Comparison of ENCODE assay signal across 1 cellular context in the genomic region with DNA sequence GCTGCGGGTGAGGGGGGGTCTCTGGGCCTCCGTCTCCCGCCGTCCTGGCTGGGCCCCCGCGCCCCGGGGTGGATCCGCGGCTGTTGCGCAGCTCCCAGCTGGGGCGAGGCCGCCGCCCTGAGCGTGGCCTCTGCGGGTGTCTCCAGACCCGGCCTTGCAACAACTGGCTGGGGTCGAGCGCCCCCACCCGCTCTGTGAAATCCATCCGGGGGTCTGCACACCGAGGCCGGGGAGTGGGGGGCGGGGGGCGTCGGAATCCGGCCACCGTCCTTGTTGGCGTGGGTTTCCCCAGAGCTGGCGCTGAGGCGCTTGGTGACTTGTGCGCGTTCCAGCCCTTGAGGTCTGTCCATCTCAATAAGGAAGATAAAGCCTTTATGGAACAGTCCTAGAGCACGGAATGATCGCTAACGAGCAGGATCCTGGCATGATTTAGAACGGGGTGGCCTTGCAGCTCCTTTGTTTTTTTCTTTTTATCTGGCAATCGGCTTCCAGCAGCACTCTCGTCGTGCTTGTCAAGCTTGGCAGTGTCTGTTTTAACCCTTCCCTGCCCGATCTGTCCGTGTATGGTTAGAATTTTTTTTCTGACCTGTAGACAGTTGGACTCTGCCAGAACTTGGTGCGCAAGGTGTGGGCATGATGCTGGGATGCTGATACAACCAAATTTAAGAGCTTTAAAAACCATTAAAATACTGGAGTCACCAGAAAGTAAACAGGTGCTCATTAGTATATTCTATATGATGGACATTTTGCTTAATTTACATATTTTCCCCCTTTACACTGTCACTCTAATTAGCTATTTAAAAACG.
TF ChIP-seq lines count a peak whose summit lies in the region.

No MANE protein-coding gene starts in this region.

TF ChIP-seq in HepG2, 621 proteins besides CTCF, POLR2A, EP300 and RAD21 (continued from another document and continues in another):
- TF ChIP-seq, protein P1, sequence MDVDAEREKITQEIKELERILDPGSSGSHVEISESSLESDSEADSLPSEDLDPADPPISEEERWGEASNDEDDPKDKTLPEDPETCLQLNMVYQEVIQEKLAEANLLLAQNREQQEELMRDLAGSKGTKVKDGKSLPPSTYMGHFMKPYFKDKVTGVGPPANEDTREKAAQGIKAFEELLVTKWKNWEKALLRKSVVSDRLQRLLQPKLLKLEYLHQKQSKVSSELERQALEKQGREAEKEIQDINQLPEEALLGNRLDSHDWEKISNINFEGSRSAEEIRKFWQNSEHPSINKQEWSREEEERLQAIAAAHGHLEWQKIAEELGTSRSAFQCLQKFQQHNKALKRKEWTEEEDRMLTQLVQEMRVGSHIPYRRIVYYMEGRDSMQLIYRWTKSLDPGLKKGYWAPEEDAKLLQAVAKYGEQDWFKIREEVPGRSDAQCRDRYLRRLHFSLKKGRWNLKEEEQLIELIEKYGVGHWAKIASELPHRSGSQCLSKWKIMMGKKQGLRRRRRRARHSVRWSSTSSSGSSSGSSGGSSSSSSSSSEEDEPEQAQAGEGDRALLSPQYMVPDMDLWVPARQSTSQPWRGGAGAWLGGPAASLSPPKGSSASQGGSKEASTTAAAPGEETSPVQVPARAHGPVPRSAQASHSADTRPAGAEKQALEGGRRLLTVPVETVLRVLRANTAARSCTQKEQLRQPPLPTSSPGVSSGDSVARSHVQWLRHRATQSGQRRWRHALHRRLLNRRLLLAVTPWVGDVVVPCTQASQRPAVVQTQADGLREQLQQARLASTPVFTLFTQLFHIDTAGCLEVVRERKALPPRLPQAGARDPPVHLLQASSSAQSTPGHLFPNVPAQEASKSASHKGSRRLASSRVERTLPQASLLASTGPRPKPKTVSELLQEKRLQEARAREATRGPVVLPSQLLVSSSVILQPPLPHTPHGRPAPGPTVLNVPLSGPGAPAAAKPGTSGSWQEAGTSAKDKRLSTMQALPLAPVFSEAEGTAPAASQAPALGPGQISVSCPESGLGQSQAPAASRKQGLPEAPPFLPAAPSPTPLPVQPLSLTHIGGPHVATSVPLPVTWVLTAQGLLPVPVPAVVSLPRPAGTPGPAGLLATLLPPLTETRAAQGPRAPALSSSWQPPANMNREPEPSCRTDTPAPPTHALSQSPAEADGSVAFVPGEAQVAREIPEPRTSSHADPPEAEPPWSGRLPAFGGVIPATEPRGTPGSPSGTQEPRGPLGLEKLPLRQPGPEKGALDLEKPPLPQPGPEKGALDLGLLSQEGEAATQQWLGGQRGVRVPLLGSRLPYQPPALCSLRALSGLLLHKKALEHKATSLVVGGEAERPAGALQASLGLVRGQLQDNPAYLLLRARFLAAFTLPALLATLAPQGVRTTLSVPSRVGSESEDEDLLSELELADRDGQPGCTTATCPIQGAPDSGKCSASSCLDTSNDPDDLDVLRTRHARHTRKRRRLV (CRISPR knock-in tag; IDR thresholded peaks at IDR 0.05) = no peak
- TF ChIP-seq, protein P2, sequence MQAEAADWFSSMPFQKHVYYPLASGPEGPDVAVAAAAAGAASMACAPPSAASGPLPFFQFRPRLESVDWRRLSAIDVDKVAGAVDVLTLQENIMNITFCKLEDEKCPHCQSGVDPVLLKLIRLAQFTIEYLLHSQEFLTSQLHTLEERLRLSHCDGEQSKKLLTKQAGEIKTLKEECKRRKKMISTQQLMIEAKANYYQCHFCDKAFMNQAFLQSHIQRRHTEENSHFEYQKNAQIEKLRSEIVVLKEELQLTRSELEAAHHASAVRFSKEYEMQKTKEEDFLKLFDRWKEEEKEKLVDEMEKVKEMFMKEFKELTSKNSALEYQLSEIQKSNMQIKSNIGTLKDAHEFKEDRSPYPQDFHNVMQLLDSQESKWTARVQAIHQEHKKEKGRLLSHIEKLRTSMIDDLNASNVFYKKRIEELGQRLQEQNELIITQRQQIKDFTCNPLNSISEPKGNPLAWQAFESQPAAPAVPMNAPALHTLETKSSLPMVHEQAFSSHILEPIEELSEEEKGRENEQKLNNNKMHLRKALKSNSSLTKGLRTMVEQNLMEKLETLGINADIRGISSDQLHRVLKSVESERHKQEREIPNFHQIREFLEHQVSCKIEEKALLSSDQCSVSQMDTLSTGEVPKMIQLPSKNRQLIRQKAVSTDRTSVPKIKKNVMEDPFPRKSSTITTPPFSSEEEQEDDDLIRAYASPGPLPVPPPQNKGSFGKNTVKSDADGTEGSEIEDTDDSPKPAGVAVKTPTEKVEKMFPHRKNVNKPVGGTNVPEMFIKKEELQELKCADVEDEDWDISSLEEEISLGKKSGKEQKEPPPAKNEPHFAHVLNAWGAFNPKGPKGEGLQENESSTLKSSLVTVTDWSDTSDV (CRISPR knock-in tag; IDR thresholded peaks at IDR 0.05) = 0 out of 2 replicates have a peak, but pooled peaks have one; percentile 36
- TF ChIP-seq KAT8 (CRISPR knock-in tag; IDR thresholded peaks at IDR 0.05) (no peak), SP140L (CRISPR knock-in tag; IDR thresholded peaks at IDR 0.05; ENCODE audit: borderline replicate concordance) (no peak), TAF15 (IDR thresholded peaks at IDR 0.05; ENCODE audit: low read depth, low read length, poor library complexity, severe bottlenecking) (peak; percentile 31), SKI (IDR thresholded peaks at IDR 0.05; ENCODE audit: partially characterized antibody) (no peak), BHLHE40 (IDR thresholded peaks at IDR 0.05; ENCODE audit: low read length) (no peak), ZNF441 (CRISPR knock-in tag; IDR thresholded peaks at IDR 0.05; ENCODE audit: borderline replicate concordance) (no peak), NFKBIZ (CRISPR knock-in tag; IDR thresholded peaks at IDR 0.05) (no peak), TCF7 (IDR thresholded peaks at IDR 0.05; ENCODE audit: low read depth) (no peak), KMT2A (CRISPR knock-in tag; IDR thresholded peaks at IDR 0.05) (peak; percentile 74; the same call in 1 of the 2 replicates), RFX3 (CRISPR knock-in tag; IDR thresholded peaks at IDR 0.05) (no peak), ZNF788 (CRISPR knock-in tag; IDR thresholded peaks at IDR 0.05; ENCODE audit: borderline replicate concordance) (no peak), KDM2A (CRISPR knock-in tag; IDR thresholded peaks at IDR 0.05; ENCODE audit: borderline replicate concordance, low read depth) (no peak), POLR2AphosphoS2 (IDR thresholded peaks at IDR 0.05; ENCODE audit: low read depth, low read length) (no peak), ZNF260 (CRISPR knock-in tag; IDR thresholded peaks at IDR 0.05; ENCODE audit: borderline replicate concordance, low read depth) (no peak), ZNF24 (IDR thresholded peaks at IDR 0.05) (no peak)
- TF ChIP-seq, protein P3, sequence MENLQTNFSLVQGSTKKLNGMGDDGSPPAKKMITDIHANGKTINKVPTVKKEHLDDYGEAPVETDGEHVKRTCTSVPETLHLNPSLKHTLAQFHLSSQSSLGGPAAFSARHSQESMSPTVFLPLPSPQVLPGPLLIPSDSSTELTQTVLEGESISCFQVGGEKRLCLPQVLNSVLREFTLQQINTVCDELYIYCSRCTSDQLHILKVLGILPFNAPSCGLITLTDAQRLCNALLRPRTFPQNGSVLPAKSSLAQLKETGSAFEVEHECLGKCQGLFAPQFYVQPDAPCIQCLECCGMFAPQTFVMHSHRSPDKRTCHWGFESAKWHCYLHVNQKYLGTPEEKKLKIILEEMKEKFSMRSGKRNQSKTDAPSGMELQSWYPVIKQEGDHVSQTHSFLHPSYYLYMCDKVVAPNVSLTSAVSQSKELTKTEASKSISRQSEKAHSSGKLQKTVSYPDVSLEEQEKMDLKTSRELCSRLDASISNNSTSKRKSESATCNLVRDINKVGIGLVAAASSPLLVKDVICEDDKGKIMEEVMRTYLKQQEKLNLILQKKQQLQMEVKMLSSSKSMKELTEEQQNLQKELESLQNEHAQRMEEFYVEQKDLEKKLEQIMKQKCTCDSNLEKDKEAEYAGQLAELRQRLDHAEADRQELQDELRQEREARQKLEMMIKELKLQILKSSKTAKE (CRISPR knock-in tag; IDR thresholded peaks at IDR 0.05; ENCODE audit: borderline replicate concordance) = no peak
- TF ChIP-seq, protein P4, sequence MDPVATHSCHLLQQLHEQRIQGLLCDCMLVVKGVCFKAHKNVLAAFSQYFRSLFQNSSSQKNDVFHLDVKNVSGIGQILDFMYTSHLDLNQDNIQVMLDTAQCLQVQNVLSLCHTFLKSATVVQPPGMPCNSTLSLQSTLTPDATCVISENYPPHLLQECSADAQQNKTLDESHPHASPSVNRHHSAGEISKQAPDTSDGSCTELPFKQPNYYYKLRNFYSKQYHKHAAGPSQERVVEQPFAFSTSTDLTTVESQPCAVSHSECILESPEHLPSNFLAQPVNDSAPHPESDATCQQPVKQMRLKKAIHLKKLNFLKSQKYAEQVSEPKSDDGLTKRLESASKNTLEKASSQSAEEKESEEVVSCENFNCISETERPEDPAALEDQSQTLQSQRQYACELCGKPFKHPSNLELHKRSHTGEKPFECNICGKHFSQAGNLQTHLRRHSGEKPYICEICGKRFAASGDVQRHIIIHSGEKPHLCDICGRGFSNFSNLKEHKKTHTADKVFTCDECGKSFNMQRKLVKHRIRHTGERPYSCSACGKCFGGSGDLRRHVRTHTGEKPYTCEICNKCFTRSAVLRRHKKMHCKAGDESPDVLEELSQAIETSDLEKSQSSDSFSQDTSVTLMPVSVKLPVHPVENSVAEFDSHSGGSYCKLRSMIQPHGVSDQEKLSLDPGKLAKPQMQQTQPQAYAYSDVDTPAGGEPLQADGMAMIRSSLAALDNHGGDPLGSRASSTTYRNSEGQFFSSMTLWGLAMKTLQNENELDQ (CRISPR knock-in tag; IDR thresholded peaks at IDR 0.05; ENCODE audit: borderline replicate concordance) = no peak
- TF ChIP-seq, protein P5, sequence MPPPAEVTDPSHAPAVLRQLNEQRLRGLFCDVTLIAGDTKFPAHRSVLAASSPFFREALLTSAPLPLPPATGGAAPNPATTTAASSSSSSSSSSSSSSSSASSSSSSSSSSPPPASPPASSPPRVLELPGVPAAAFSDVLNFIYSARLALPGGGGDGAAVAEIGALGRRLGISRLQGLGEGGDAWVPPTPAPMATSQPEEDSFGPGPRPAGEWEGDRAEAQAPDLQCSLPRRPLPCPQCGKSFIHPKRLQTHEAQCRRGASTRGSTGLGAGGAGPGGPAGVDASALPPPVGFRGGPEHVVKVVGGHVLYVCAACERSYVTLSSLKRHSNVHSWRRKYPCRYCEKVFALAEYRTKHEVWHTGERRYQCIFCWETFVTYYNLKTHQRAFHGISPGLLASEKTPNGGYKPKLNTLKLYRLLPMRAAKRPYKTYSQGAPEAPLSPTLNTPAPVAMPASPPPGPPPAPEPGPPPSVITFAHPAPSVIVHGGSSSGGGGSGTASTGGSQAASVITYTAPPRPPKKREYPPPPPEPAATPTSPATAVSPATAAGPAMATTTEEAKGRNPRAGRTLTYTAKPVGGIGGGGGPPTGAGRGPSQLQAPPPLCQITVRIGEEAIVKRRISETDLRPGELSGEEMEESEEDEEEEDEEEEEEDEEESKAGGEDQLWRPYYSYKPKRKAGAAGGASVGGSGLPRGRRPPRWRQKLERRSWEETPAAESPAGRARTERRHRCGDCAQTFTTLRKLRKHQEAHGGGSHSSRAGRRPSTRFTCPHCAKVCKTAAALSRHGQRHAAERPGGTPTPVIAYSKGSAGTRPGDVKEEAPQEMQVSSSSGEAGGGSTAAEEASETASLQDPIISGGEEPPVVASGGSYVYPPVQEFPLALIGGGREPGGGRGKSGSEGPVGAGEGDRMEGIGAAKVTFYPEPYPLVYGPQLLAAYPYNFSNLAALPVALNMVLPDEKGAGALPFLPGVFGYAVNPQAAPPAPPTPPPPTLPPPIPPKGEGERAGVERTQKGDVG (CRISPR knock-in tag; IDR thresholded peaks at IDR 0.05; ENCODE audit: borderline replicate concordance) = no peak; the same call in none of the 2 replicates
- TF ChIP-seq, protein P6, sequence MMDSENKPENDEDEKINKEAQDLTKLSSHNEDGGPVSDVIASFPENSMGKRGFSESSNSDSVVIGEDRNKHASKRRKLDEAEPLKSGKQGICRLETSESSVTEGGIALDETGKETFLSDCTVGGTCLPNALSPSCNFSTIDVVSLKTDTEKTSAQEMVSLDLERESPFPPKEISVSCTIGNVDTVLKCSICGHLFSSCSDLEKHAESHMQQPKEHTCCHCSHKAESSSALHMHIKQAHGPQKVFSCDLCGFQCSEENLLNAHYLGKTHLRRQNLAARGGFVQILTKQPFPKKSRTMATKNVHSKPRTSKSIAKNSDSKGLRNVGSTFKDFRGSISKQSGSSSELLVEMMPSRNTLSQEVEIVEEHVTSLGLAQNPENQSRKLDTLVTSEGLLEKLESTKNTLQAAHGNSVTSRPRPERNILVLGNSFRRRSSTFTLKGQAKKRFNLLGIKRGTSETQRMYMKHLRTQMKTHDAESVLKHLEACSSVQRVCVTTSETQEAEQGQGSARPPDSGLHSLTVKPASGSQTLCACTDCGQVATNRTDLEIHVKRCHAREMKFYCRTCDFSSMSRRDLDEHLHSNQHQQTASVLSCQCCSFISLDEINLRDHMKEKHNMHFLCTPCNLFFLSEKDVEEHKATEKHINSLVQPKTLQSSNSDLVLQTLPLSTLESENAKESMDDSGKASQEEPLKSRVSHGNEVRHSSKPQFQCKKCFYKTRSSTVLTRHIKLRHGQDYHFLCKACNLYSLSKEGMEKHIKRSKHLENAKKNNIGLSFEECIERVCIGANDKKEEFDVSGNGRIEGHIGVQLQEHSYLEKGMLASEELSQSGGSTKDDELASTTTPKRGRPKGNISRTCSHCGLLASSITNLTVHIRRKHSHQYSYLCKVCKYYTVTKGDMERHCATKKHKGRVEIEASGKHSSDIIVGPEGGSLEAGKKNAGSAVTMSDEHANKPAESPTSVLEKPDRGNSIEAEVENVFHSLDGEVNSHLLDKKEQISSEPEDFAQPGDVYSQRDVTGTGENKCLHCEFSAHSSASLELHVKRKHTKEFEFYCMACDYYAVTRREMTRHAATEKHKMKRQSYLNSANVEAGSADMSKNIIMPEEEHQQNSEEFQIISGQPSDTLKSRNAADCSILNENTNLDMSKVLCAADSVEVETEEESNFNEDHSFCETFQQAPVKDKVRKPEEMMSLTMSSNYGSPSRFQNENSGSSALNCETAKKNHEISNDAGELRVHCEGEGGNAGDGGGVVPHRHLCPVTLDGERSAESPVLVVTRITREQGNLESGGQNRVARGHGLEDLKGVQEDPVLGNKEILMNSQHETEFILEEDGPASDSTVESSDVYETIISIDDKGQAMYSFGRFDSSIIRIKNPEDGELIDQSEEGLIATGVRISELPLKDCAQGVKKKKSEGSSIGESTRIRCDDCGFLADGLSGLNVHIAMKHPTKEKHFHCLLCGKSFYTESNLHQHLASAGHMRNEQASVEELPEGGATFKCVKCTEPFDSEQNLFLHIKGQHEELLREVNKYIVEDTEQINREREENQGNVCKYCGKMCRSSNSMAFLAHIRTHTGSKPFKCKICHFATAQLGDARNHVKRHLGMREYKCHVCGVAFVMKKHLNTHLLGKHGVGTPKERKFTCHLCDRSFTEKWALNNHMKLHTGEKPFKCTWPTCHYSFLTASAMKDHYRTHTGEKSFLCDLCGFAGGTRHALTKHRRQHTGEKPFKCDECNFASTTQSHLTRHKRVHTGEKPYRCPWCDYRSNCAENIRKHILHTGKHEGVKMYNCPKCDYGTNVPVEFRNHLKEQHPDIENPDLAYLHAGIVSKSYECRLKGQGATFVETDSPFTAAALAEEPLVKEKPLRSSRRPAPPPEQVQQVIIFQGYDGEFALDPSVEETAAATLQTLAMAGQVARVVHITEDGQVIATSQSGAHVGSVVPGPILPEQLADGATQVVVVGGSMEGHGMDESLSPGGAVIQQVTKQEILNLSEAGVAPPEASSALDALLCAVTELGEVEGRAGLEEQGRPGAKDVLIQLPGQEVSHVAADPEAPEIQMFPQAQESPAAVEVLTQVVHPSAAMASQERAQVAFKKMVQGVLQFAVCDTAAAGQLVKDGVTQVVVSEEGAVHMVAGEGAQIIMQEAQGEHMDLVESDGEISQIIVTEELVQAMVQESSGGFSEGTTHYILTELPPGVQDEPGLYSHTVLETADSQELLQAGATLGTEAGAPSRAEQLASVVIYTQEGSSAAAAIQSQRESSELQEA (CRISPR knock-in tag; IDR thresholded peaks at IDR 0.05; ENCODE audit: not compliant biosample characterization) = peak; percentile 67
